ENCODE assay signal across 10 cellular contexts in the genomic region with DNA sequence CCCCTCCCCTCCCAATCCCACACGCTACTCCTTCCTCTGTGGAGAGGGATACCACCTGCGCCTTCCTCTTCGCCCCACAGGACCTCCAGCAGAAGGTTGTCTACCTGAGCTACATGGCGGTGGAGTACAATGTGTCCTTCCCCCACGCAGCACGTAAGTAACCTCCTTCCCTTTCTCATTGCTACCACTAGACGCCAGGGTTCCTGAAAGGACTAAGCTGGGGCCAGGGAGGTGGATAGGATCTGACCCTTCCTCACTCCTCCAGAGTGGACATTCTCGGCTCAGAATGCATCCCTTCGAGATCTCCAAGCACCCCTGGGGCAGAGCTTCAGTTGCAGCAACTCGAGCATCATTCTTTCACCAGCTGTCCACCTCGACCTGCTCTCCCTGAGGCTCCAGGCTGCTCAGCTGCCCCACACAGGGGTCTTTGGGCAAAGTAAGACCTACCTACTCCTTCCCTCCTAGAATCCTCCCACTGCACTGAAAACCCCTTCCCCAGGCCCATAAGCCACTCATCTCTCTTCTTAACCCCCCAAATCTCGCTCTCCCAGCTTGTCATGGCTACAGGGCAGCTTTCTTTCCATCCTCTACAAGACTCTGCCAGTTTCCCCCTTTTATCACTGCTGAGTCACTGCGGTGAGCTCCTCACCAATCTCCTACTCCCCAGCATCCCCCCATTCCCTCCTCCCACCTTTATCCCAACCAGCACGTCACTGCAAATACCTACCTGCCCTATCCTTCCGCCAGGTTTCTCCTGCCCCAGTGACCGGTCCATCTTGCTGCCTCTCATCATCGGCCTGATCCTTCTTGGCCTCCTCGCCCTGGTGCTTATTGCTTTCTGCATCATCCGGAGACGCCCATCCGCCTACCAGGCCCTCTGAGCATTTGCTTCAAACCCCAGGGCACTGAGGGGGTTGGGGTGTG. TPM values are rescaled to one million over a fixed set of nuclear protein-coding genes. Genes with fewer than 3 reads are reported as not detected.
DNase-seq lines count a peak whose midpoint lies in the region; ATAC-seq and TF ChIP-seq lines count a peak whose summit lies in the region.
"Had no signal": no experiment of that assay in that cellular context is flagged by ENCODE, and none has a peak within 500 bp of the region (broad histone marks: within the 10 kb centered on the region; RNA-seq: fewer than 3 reads in every experiment).

No MANE protein-coding gene starts in this region.

- H3K36me3 Mint-ChIP-seq in activated CD8-positive, alpha-beta memory T cell treated with anti-CD3 and anti-CD28 coated beads, Interleukin-2, amount 10 ng/mL, durations not matched to agents 7 days and 5 days: peaks cover 52% of the 10 kb centered on the region
- H3K36me3 Mint-ChIP-seq in activated T-helper 1 cell treated with anti-CD3 and anti-CD28 coated beads, Interleukin-12 subunit alpha, Interleukin-12 subunit beta, Interleukin-2, Interleukin-4 antibody, amounts not matched to agents 30 ng/mL and 10 ng/mL and 1 ng/mL, durations not matched to agents 14 hours and 24 hours and 36 hours (ENCODE audit: low read depth): peaks cover 60% of the 10 kb centered on the region

- H3K4me1 Mint-ChIP-seq in activated CD8-positive, alpha-beta memory T cell treated with anti-CD3 and anti-CD28 coated beads, Interleukin-2, amount 10 ng/mL, durations not matched to agents 7 days and 5 days: peaks cover 83% of the 10 kb centered on the region
- peaks cover 79% of the 10 kb centered on the region for H3K4me1 Mint-ChIP-seq in activated T-helper 1 cell treated with anti-CD3 and anti-CD28 coated beads, Interleukin-12 subunit alpha, Interleukin-12 subunit beta, Interleukin-2, Interleukin-4 antibody, amounts not matched to agents 30 ng/mL and 10 ng/mL and 1 ng/mL, durations not matched to agents 14 hours and 24 hours and 36 hours (ENCODE audit: low read depth)

- H3K9ac ChIP-seq in MM.1S (ENCODE audit: low read length): no peak overlapping the region

- H3K27ac ChIP-seq in layer of hippocampus (ENCODE audit: low read depth, low read length) (peak overlapping the region; percentile 69), temporal lobe (ENCODE audit: low read depth, low read length) (peak overlapping the region; percentile 34), MM.1S (ENCODE audit: low read length) (no peak overlapping the region)

- peak overlapping the region; percentile 27 for H3K4me3 Mint-ChIP-seq in activated CD8-positive, alpha-beta memory T cell treated with anti-CD3 and anti-CD28 coated beads, Interleukin-2, amount 10 ng/mL, durations not matched to agents 7 days and 5 days
- H3K4me3 Mint-ChIP-seq in activated T-helper 1 cell treated with anti-CD3 and anti-CD28 coated beads, Interleukin-12 subunit alpha, Interleukin-12 subunit beta, Interleukin-2, Interleukin-4 antibody, amounts not matched to agents 30 ng/mL and 10 ng/mL and 1 ng/mL, durations not matched to agents 14 hours and 24 hours and 36 hours: peak overlapping the region; percentile 15

- no peak for ATAC-seq in activated CD8-positive, alpha-beta memory T cell treated with anti-CD3 and anti-CD28 coated beads, Interleukin-2, amount 10 ng/mL, durations not matched to agents 7 days and 5 days
- ATAC-seq in HG02571 (IDR thresholded peaks at IDR 0.05; ENCODE audit: unreplicated experiment): no peak
- ATAC-seq: esophagus mucosa had no signal

- H3K4me3 ChIP-seq in MM.1S (ENCODE audit: low read length): no peak overlapping the region

- H3K27me3 Mint-ChIP-seq in activated CD8-positive, alpha-beta memory T cell treated with anti-CD3 and anti-CD28 coated beads, Interleukin-2, amount 10 ng/mL, durations not matched to agents 7 days and 5 days: no peaks in the 10 kb centered on the region
- no peaks in the 10 kb centered on the region for H3K27me3 Mint-ChIP-seq in activated T-helper 1 cell treated with anti-CD3 and anti-CD28 coated beads, Interleukin-12 subunit alpha, Interleukin-12 subunit beta, Interleukin-2, Interleukin-4 antibody, amounts not matched to agents 30 ng/mL and 10 ng/mL and 1 ng/mL, durations not matched to agents 14 hours and 24 hours and 36 hours (ENCODE audit: insufficient read depth)

- no peaks in the 10 kb centered on the region for H3K27me3 ChIP-seq in layer of hippocampus (ENCODE audit: control insufficient read depth, insufficient read depth, low read length)
- no peaks in the 10 kb centered on the region for H3K27me3 ChIP-seq in MM.1S (replicated peaks; ENCODE audit: insufficient read depth, low read length)

- no peak for TF ChIP-seq CTCF in MM.1S (IDR thresholded peaks at IDR 0.05; ENCODE audit: low read length)

- H3F3A ChIP-seq in MM.1S (ENCODE audit: insufficient read depth, low read length): peaks cover 56% of the 10 kb centered on the region

- H2AFZ ChIP-seq in MM.1S (ENCODE audit: low read length): no peak overlapping the region

- H3K4me1 ChIP-seq in MM.1S (ENCODE audit: low read length): peaks cover 54% of the 10 kb centered on the region

- peaks cover 28% of the 10 kb centered on the region for H4K20me1 ChIP-seq in MM.1S (ENCODE audit: insufficient read depth, low read length)

- H3K9me2 ChIP-seq in MM.1S (replicated peaks; ENCODE audit: insufficient read depth, low read length): no peaks in the 10 kb centered on the region

- peaks cover 69% of the 10 kb centered on the region for H3K79me2 ChIP-seq in MM.1S (ENCODE audit: low read length)

- no peaks in the 10 kb centered on the region for H3K9me3 Mint-ChIP-seq in activated CD8-positive, alpha-beta memory T cell treated with anti-CD3 and anti-CD28 coated beads, Interleukin-2, amount 10 ng/mL, durations not matched to agents 7 days and 5 days (ENCODE audit: low read depth)
- no peaks in the 10 kb centered on the region for H3K9me3 Mint-ChIP-seq in activated T-helper 1 cell treated with anti-CD3 and anti-CD28 coated beads, Interleukin-12 subunit alpha, Interleukin-12 subunit beta, Interleukin-2, Interleukin-4 antibody, amounts not matched to agents 30 ng/mL and 10 ng/mL and 1 ng/mL, durations not matched to agents 14 hours and 24 hours and 36 hours

- DNase-seq in activated CD8-positive, alpha-beta memory T cell treated with anti-CD3 and anti-CD28 coated beads, Interleukin-2, amount 10 ng/mL, durations not matched to agents 7 days and 5 days: no peak
- DNase-seq in activated CD8-positive, alpha-beta memory T cell treated with anti-CD3 and anti-CD28 coated beads, Interleukin-2, amount 50 U/mL, for 4 hours: no peak
- no peak for DNase-seq in activated T-helper 1 cell treated with anti-CD3 and anti-CD28 coated beads, Interleukin-12 subunit alpha, Interleukin-12 subunit beta, Interleukin-2, Interleukin-4 antibody, amounts not matched to agents 30 ng/mL and 10 ng/mL and 1 ng/mL, durations not matched to agents 14 hours and 24 hours and 36 hours (ENCODE audit: low spot score)
- DNase-seq in AG20443 (ENCODE audit: low spot score) (no peak), MM.1S (no peak)
- DNase-seq: T-helper 9 cell had no signal

- intact Hi-C loops in activated T-helper 1 cell treated with anti-CD3 and anti-CD28 coated beads, Interleukin-12 subunit alpha, Interleukin-12 subunit beta, Interleukin-2, Interleukin-4 antibody, amounts not matched to agents 30 ng/mL and 10 ng/mL and 1 ng/mL, durations not matched to agents 14 hours and 24 hours and 36 hours (cut with micrococcal nuclease): loop anchor here (10.0 kb wide), 1 partner anchor 574 kb away; a partner anchor contains a TSS

- peaks cover 18% of the 10 kb centered on the region; the same call in 1 of the 2 replicates for H3K36me3 ChIP-seq in MM.1S (replicated peaks; ENCODE audit: insufficient read depth, low read length)

- H3K9me3 ChIP-seq in MM.1S (replicated peaks; ENCODE audit: insufficient read depth, low read length): no peaks in the 10 kb centered on the region

- H3K4me2 ChIP-seq in MM.1S (ENCODE audit: low read depth, low read length): no peak overlapping the region

- peak overlapping the region; percentile 92 for H3K27ac Mint-ChIP-seq in activated CD8-positive, alpha-beta memory T cell treated with anti-CD3 and anti-CD28 coated beads, Interleukin-2, amount 10 ng/mL, durations not matched to agents 7 days and 5 days
- H3K27ac Mint-ChIP-seq in activated T-helper 1 cell treated with anti-CD3 and anti-CD28 coated beads, Interleukin-12 subunit alpha, Interleukin-12 subunit beta, Interleukin-2, Interleukin-4 antibody, amounts not matched to agents 30 ng/mL and 10 ng/mL and 1 ng/mL, durations not matched to agents 14 hours and 24 hours and 36 hours: peak overlapping the region; percentile 82

- CTCF ChIA-PET in activated CD8-positive, alpha-beta memory T cell treated with anti-CD3 and anti-CD28 coated beads, Interleukin-2, amount 10 ng/mL, durations not matched to agents 7 days and 5 days (lab: Charles Lee): interaction anchor here (0.9 to 1.4 kb wide), 4 partner anchors 8 to 107 kb away, joined by 3 to 9 read pairs (median 4); a partner anchor contains a TSS

RNA-seq across cellular contexts. Expression of a gene that starts 1.5 kb away (rescaled TPM):
- 10 to 100 TPM in 1 of 2 experiments, 1 to 10 TPM in 1; 10.0 to 26.7 TPM for total RNA-seq in activated CD8-positive, alpha-beta memory T cell treated with anti-CD3 and anti-CD28 coated beads, Interleukin-2, amount 10 ng/mL, durations not matched to agents 7 days and 5 days
- total RNA-seq in activated T-helper 1 cell treated with anti-CD3 and anti-CD28 coated beads, Interleukin-12 subunit alpha, Interleukin-12 subunit beta, Interleukin-2, Interleukin-4 antibody, amounts not matched to agents 30 ng/mL and 10 ng/mL and 1 ng/mL, durations not matched to agents 14 hours and 24 hours and 36 hours: 2.4 and 3.3 TPM in 2 replicates
- total RNA-seq in temporal lobe: 0.25 TPM

RNA-seq across cellular contexts. Expression of a gene that starts 2.8 kb away (rescaled TPM):
- total RNA-seq in activated CD8-positive, alpha-beta memory T cell treated with anti-CD3 and anti-CD28 coated beads, Interleukin-2, amount 10 ng/mL, durations not matched to agents 7 days and 5 days: 10 to 100 TPM; 57.6 to 76.9 TPM
- 108 and 111 TPM in 2 replicates for total RNA-seq in activated T-helper 1 cell treated with anti-CD3 and anti-CD28 coated beads, Interleukin-12 subunit alpha, Interleukin-12 subunit beta, Interleukin-2, Interleukin-4 antibody, amounts not matched to agents 30 ng/mL and 10 ng/mL and 1 ng/mL, durations not matched to agents 14 hours and 24 hours and 36 hours
- total RNA-seq in temporal lobe: 28.5 TPM

RNA-seq across cellular contexts. Expression of a gene that starts 9.0 kb away (rescaled TPM):
- total RNA-seq in activated CD8-positive, alpha-beta memory T cell treated with anti-CD3 and anti-CD28 coated beads, Interleukin-2, amount 10 ng/mL, durations not matched to agents 7 days and 5 days: under 1 TPM; 0.21 to 0.35 TPM
- 0.20 and 0.78 TPM in 2 replicates for total RNA-seq in activated T-helper 1 cell treated with anti-CD3 and anti-CD28 coated beads, Interleukin-12 subunit alpha, Interleukin-12 subunit beta, Interleukin-2, Interleukin-4 antibody, amounts not matched to agents 30 ng/mL and 10 ng/mL and 1 ng/mL, durations not matched to agents 14 hours and 24 hours and 36 hours
- total RNA-seq in temporal lobe: 0.49 TPM

RNA-seq across cellular contexts. Expression of a gene that starts 19.2 kb away (rescaled TPM):
- 10 to 100 TPM; 55.7 to 70.9 TPM for total RNA-seq in activated CD8-positive, alpha-beta memory T cell treated with anti-CD3 and anti-CD28 coated beads, Interleukin-2, amount 10 ng/mL, durations not matched to agents 7 days and 5 days
- 102 and 104 TPM in 2 replicates for total RNA-seq in activated T-helper 1 cell treated with anti-CD3 and anti-CD28 coated beads, Interleukin-12 subunit alpha, Interleukin-12 subunit beta, Interleukin-2, Interleukin-4 antibody, amounts not matched to agents 30 ng/mL and 10 ng/mL and 1 ng/mL, durations not matched to agents 14 hours and 24 hours and 36 hours
- total RNA-seq in temporal lobe: 50.9 TPM

RNA-seq across cellular contexts. Expression of a gene that starts 22.3 kb away (rescaled TPM):
- 1 to 10 TPM; 2.2 to 2.5 TPM for total RNA-seq in activated CD8-positive, alpha-beta memory T cell treated with anti-CD3 and anti-CD28 coated beads, Interleukin-2, amount 10 ng/mL, durations not matched to agents 7 days and 5 days
- 2.2 and 3.3 TPM in 2 replicates for total RNA-seq in activated T-helper 1 cell treated with anti-CD3 and anti-CD28 coated beads, Interleukin-12 subunit alpha, Interleukin-12 subunit beta, Interleukin-2, Interleukin-4 antibody, amounts not matched to agents 30 ng/mL and 10 ng/mL and 1 ng/mL, durations not matched to agents 14 hours and 24 hours and 36 hours
- total RNA-seq in temporal lobe: 0.49 TPM
